Comparison of ENCODE assay signal across 28 cellular contexts in the genomic region with DNA sequence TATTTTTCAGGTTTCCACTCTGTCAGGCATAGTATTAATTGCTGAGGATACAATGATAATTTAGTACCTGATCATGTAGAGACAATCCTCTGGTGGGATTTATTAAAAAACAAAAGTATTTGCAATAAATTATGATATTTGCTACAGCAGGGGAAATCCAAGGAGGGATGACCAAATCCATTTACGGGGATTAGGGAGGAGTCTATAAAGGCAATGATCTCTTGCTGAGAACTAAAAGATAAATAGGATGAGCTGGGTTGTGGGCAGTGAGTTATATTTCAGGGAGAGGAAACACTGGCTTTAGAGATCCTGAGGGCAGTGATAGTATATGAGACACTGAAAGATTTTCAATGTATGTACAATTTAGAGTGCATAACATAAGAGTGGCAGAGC.
DNase-seq lines count a peak whose midpoint lies in the region; ATAC-seq, FAIRE-seq and TF ChIP-seq lines count a peak whose summit lies in the region.
"Had no signal": no experiment of that assay in that cellular context is flagged by ENCODE, and none has a peak within 500 bp of the region (broad histone marks: within the 10 kb centered on the region; RNA-seq: fewer than 3 reads in every experiment).

No MANE protein-coding gene starts in this region.

- peak overlapping the region; percentile 80 to 89 for H4K8ac ChIP-seq in IMR-90 (ENCODE audit: low read depth in 2 of 2, low read length in 2 of 2)

- peak overlapping the region; percentile 19; the same call in 1 of the 2 replicates for H3K9ac ChIP-seq in IMR-90 (ENCODE audit: low read depth, low read length)

- peak overlapping the region; percentile 77 for H3K23ac ChIP-seq in IMR-90 (ENCODE audit: low read depth, low read length)

- H3K27ac Mint-ChIP-seq in chondrocyte (ENCODE audit: unreplicated experiment) (peak overlapping the region; percentile 53), mesothelial cell of epicardium (peak overlapping the region; percentile 78)
- no peak overlapping the region for H3K27ac Mint-ChIP-seq in naive thymus-derived CD8-positive, alpha-beta T cell
- H3K27ac Mint-ChIP-seq: CD4-positive, CD25-positive, alpha-beta regulatory T cell; GM23338; IgD-negative memory B cell had no signal

- H2AK9ac ChIP-seq in IMR-90 (replicated peaks; ENCODE audit: low read depth, low read length, poor library complexity), result no peak overlapping the region

- H3K4me1 Mint-ChIP-seq in chondrocyte (ENCODE audit: low read depth), result peaks cover 32% of the 10 kb centered on the region
- peaks cover 23% of the 10 kb centered on the region for H3K4me1 Mint-ChIP-seq in mesothelial cell of epicardium
- H3K4me1 Mint-ChIP-seq in naive thymus-derived CD8-positive, alpha-beta T cell, result no peaks in the 10 kb centered on the region
- H3K4me1 Mint-ChIP-seq: CD4-positive, CD25-positive, alpha-beta regulatory T cell; GM23338; IgD-negative memory B cell had no signal

- ATAC-seq in A549 (peak in 1 of 2 experiments; percentile 39; a peak in 2 of 6 replicates), IMR-90 (ENCODE audit: low read depth) (no peak), GM18498 (IDR thresholded peaks at IDR 0.05; ENCODE audit: unreplicated experiment) (no peak)
- no peak for ATAC-seq in naive thymus-derived CD8-positive, alpha-beta T cell
- ATAC-seq: GM23338, Panc1, SK-N-SH treated with all-trans-retinoic acid at 6 μM for 48 hours had no signal

- no peaks in the 10 kb centered on the region for H3K36me3 Mint-ChIP-seq in chondrocyte (ENCODE audit: low read depth)
- no peaks in the 10 kb centered on the region for H3K36me3 Mint-ChIP-seq in mesothelial cell of epicardium
- H3K36me3 Mint-ChIP-seq in naive thymus-derived CD8-positive, alpha-beta T cell, result no peaks in the 10 kb centered on the region
- H3K36me3 Mint-ChIP-seq: CD4-positive, CD25-positive, alpha-beta regulatory T cell; IgD-negative memory B cell had no signal

- TF ChIP-seq POLR2A in A549 (IDR thresholded peaks at IDR 0.05; ENCODE audit: low read length) (no peak), IMR-90 (IDR thresholded peaks at IDR 0.05; ENCODE audit: low read depth, low read length) (no peak)

- POLR2A ChIA-PET in A549 (lab: Yijun Ruan, JAX) (no interaction called here), IMR-90 (lab: Charles Lee; ENCODE audit: unreplicated experiment) (no interaction called here)
- POLR2A ChIA-PET in naive thymus-derived CD8-positive, alpha-beta T cell (lab: Charles Lee), result no interaction called here

- peak overlapping the region; percentile 47; the same call in 1 of the 3 replicates for H3K4me2 ChIP-seq in A549
- peak overlapping the region; percentile 40; the same call in 1 of the 2 replicates for H3K4me2 ChIP-seq in IMR-90 (ENCODE audit: low read depth, low read length)
- H3K4me2 ChIP-seq: GM23338 had no signal

- H3K27me3 Mint-ChIP-seq in chondrocyte (ENCODE audit: low read depth) (no peaks in the 10 kb centered on the region), mesothelial cell of epicardium (ENCODE audit: low read depth) (no peaks in the 10 kb centered on the region)
- H3K27me3 Mint-ChIP-seq in naive thymus-derived CD8-positive, alpha-beta T cell, result no peaks in the 10 kb centered on the region
- H3K27me3 Mint-ChIP-seq: CD4-positive, CD25-positive, alpha-beta regulatory T cell; IgD-negative memory B cell had no signal

- peak overlapping the region; percentile 83; the same call in 2 of the 3 replicates for H2BK15ac ChIP-seq in IMR-90 (ENCODE audit: low read depth, low read length)

- no peak for TF ChIP-seq EP300 in A549 (IDR thresholded peaks at IDR 0.05)

- 0 out of 2 replicates have a peak overlapping the region, but pooled peaks have one; percentile 68 for H2AK5ac ChIP-seq in IMR-90 (ENCODE audit: low read depth, low read length)

- H3K27me3 ChIP-seq in IMR-90 (ENCODE audit: control insufficient read depth, insufficient read depth, low read length), result no peaks in the 10 kb centered on the region

- no peak overlapping the region for H2AFZ ChIP-seq in IMR-90 (replicated peaks; ENCODE audit: low read length, poor library complexity)
- H2AFZ ChIP-seq: GM23338 had no signal

- FAIRE-seq in A549 (lab: Jason Lieb, UNC), result no peak
- FAIRE-seq: A204.1, GM12892, GM18507 had no signal

- intact Hi-C loops in IMR-90 (cut with micrococcal nuclease), result no loop called here

- TF ChIP-seq CTCF in A549 (IDR thresholded peaks at IDR 0.05) (no peak), IMR-90 (conservative IDR thresholded peaks at IDR 0.05; ENCODE audit: low read depth, low read length) (no peak), chondrocyte (IDR thresholded peaks at IDR 0.05) (no peak), mesothelial cell of epicardium (IDR thresholded peaks at IDR 0.05; ENCODE audit: unreplicated experiment) (no peak)

- H2BK5ac ChIP-seq in IMR-90 (ENCODE audit: low read depth, low read length, poor library complexity, severe bottlenecking), result peak overlapping the region; percentile 79

- TF ChIP-seq RAD21 in A549 (conservative IDR thresholded peaks at IDR 0.05 in 1 of 2, IDR thresholded peaks at IDR 0.05 in 1 of 2) (no peak), IMR-90 (IDR thresholded peaks at IDR 0.05; ENCODE audit: low read length) (no peak)

- WGBS in A549 (ENCODE audit: missing lambda C conversion rate), result 55% methylated on average over 1 of the region's 1 CpG
- 80% methylated on average over 1 of the region's 1 CpG; no CpG with 5 or more reads in 1 of the 2 experiments for WGBS in IMR-90 (ENCODE audit: extremely low coverage in 2 of 2, insufficient read length in 1 of 2), 2 experiments

- H4K5ac ChIP-seq in IMR-90 (ENCODE audit: low read depth, low read length), result peak overlapping the region; percentile 96

- H3K4me3 Mint-ChIP-seq in chondrocyte (ENCODE audit: unreplicated experiment), result no peak overlapping the region
- H3K4me3 Mint-ChIP-seq in mesothelial cell of epicardium, result no peak overlapping the region
- no peak overlapping the region for H3K4me3 Mint-ChIP-seq in naive thymus-derived CD8-positive, alpha-beta T cell
- H3K4me3 Mint-ChIP-seq: CD4-positive, CD25-positive, alpha-beta regulatory T cell; GM23338; IgD-negative memory B cell had no signal

- peaks cover 3% of the 10 kb centered on the region; the same call in 1 of the 2 replicates for H3K9me1 ChIP-seq in IMR-90 (ENCODE audit: insufficient read depth, low read length)

- H3K27ac ChIP-seq in A549, result peak overlapping the region; percentile 33 to 44; a peak in 3 of 6 replicates
- peak overlapping the region; percentile 86; the same call in 1 of the 2 replicates for H3K27ac ChIP-seq in IMR-90 (ENCODE audit: insufficient read depth, low read length)

- H3K9me3 Mint-ChIP-seq in chondrocyte (ENCODE audit: low read depth) (no peaks in the 10 kb centered on the region), mesothelial cell of epicardium (no peaks in the 10 kb centered on the region)
- peaks cover 0 to 4% (median 0%) of the 10 kb centered on the region in 9 donors for H3K9me3 Mint-ChIP-seq in naive thymus-derived CD8-positive, alpha-beta T cell
- H3K9me3 Mint-ChIP-seq: GM23338 had no signal

- CTCF ChIA-PET in A549 (lab: Yijun Ruan, JAX) (no interaction called here), IMR-90 (lab: Yijun Ruan, JAX) (no interaction called here)

- peak overlapping the region; percentile 95 for H2BK20ac ChIP-seq in IMR-90 (ENCODE audit: low read depth, low read length)

- H3K79me1 ChIP-seq in IMR-90 (ENCODE audit: low read depth in 1 of 2, low read length in 2 of 2), result no peaks in the 10 kb centered on the region; a peak in 1 of 4 replicates

- in situ Hi-C loops in IMR-90 (cut with MboI; ENCODE audit: low sequenced_read_pairs), result no loop called here

- dilution Hi-C loops in IMR-90 (cut with HindIII; ENCODE audit: low sequenced_read_pairs, unreplicated experiment), result no loop called here

- H3K4me1 ChIP-seq in A549 (peaks cover 17% of the 10 kb centered on the region; the same call in 2 of the 3 replicates), IMR-90 (ENCODE audit: control insufficient read depth, insufficient read depth, low read length) (peaks cover 13% of the 10 kb centered on the region)
- H3K4me1 ChIP-seq: HAP-1 had no signal

- H3K56ac ChIP-seq in IMR-90 (ENCODE audit: extremely low read depth, insufficient read depth, low read length), result peak overlapping the region; percentile 94

- H3K4me3 ChIP-seq in A549 (no peak overlapping the region), IMR-90 (ENCODE audit: insufficient read depth, low read depth, low read length) (no peak overlapping the region)
- H3K4me3 ChIP-seq: GM23338, HAP-1 had no signal

- BruUV-seq in IMR-90 (replicated peaks; lab: Mats Ljungman, UMichigan), result no TSS peak

- H3K36me3 ChIP-seq in IMR-90 (ENCODE audit: control insufficient read depth, insufficient read depth, low read length), result no peaks in the 10 kb centered on the region
- H3K36me3 ChIP-seq: HAP-1 had no signal

- peak overlapping the region; percentile 99 for H3K18ac ChIP-seq in IMR-90 (ENCODE audit: low read depth, low read length)

- peak overlapping the region; percentile 91; the same call in 1 of the 2 replicates for H3K4ac ChIP-seq in IMR-90 (ENCODE audit: low read depth, low read length)

- DNase-seq in A549 (ENCODE audit: low read depth in 1 of 2, low spot score in 1 of 2), result no peak
- DNase-seq in IMR-90, result peak; percentile 6
- no peak for DNase-seq in chondrocyte (ENCODE audit: low spot score)
- no peak for DNase-seq in mesothelial cell of epicardium (ENCODE audit: low spot score in 2 of 2, unreplicated experiment in 2 of 2)
- no peak for DNase-seq in hypothalamus (lab: John Stamatoyannopoulos, UW)
- DNase-seq in HT-29 (ENCODE audit: low spot score), result no peak
- DNase-seq in naive thymus-derived CD8-positive, alpha-beta T cell, result no peak
- DNase-seq: CD4-positive, CD25-positive, alpha-beta regulatory T cell; DMS 273 treated with DMSO at 0.1 percent for 48 hours; DMS79 treated with DMSO at 0.1 percent for 48 hours; Kasumi-1; MM.1S; NCI-H1048; NCI-H1417 treated with DMSO at 0.1 percent for 48 hours; NCI-H187 treated with DMSO at 0.1 percent for 48 hours; NCI-H2107; NCI-H446 treated with DMSO at 0.1 percent for 48 hours; NK-92 treated with Interleukin-12 subunit alpha and Interleukin-12 subunit beta, amount 100 ng/mL, for 24 hours; SIG-M5 had no signal

- no peaks in the 10 kb centered on the region for H3K9me3 ChIP-seq in A549
- H3K9me3 ChIP-seq in IMR-90 (ENCODE audit: control insufficient read depth, insufficient read depth, low read length), result no peaks in the 10 kb centered on the region
- H3K9me3 ChIP-seq: HAP-1 had no signal

- no peaks in the 10 kb centered on the region for H4K20me1 ChIP-seq in IMR-90 (ENCODE audit: insufficient read depth, low read length)

- H2BK120ac ChIP-seq in IMR-90 (ENCODE audit: low read depth, low read length), result peak overlapping the region; percentile 98

- H4K91ac ChIP-seq in IMR-90 (ENCODE audit: insufficient read depth, low read depth, low read length), result peak overlapping the region; percentile 91

- peak overlapping the region; percentile 94 for H3K14ac ChIP-seq in IMR-90 (replicated peaks; ENCODE audit: low read depth, low read length)

TF ChIP-seq in A549, 52 proteins besides CTCF, POLR2A, EP300 and RAD21 (continues in another document):
- TF ChIP-seq RCOR1 (IDR thresholded peaks at IDR 0.05; ENCODE audit: low read depth, low read length) (no peak), HEYL (CRISPR knock-in tag; IDR thresholded peaks at IDR 0.05) (no peak), ZSCAN20 (CRISPR knock-in tag; IDR thresholded peaks at IDR 0.05) (no peak)

TF ChIP-seq in IMR-90, 13 proteins besides CTCF, POLR2A, EP300 and RAD21 (continues in another document):
- TF ChIP-seq FOS (IDR thresholded peaks at IDR 0.05; ENCODE audit: low read depth, low read length), result no peak
- no peak for TF ChIP-seq MAFK (IDR thresholded peaks at IDR 0.05; ENCODE audit: low read depth, low read length)

Comparison
In these comparisons a context has a peak if more than half of its experiments do, and no peak if none do; other contexts are left out.
1. H3K27ac Mint-ChIP-seq: peak in chondrocyte (single experiment) and mesothelial cell of epicardium (single experiment); none in naive thymus-derived CD8-positive, alpha-beta T cell (0 of 10).